In the genomic region with DNA sequence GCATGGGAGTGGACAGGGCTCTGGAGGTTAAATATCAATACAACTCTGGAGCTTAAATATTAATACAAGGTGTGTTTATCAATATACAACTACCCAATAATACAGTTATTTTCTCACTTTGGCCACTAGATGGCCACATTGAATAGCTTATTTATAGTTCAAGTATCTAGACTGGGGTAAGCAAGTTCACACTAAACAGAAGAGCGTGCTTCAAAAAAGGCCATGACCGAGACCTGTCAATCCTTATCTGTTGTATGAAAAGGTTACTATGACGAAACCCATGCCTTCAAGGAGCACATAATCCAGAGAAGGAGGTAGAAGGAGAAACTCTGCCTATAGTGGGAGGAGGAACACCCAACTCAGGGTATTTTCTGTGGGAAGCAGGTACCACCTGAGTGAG, we compare ENCODE assay signal across 1 cellular context.
TF ChIP-seq lines count a peak whose summit lies in the region.

No MANE protein-coding gene starts in this region.

TF ChIP-seq in HepG2, 621 proteins besides CTCF, POLR2A, EP300 and RAD21:
- TF ChIP-seq HNRNPK (IDR thresholded peaks at IDR 0.05; ENCODE audit: low read depth, low read length, poor library complexity, severe bottlenecking), result no peak
- peak; percentile 69 for TF ChIP-seq STAG1 (CRISPR knock-in tag; IDR thresholded peaks at IDR 0.05)
- no peak for TF ChIP-seq RBM22 (optimal IDR thresholded peaks at IDR 0.05; ENCODE audit: low read length)
- TF ChIP-seq CHD4 (IDR thresholded peaks at IDR 0.05; ENCODE audit: borderline replicate concordance, low read length), result no peak
- TF ChIP-seq, protein P1, sequence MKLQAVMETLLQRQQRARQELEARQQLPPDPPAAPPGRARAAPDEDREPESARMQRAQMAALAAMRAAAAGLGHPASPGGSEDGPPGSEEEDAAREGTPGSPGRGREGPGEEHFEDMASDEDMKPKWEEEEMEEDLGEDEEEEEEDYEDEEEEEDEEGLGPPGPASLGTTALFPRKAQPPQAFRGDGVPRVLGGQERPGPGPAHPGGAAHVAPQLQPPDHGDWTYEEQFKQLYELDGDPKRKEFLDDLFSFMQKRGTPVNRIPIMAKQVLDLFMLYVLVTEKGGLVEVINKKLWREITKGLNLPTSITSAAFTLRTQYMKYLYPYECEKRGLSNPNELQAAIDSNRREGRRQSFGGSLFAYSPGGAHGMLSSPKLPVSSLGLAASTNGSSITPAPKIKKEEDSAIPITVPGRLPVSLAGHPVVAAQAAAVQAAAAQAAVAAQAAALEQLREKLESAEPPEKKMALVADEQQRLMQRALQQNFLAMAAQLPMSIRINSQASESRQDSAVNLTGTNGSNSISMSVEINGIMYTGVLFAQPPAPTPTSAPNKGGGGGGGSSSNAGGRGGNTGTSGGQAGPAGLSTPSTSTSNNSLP (IDR thresholded peaks at IDR 0.05; ENCODE audit: low read depth, low read length), result peak; percentile 45; the same call in 1 of the 2 replicates
- peak; percentile 99 for TF ChIP-seq ZNF12 (CRISPR knock-in tag; IDR thresholded peaks at IDR 0.05)
- no peak for TF ChIP-seq EZH2 (conservative IDR thresholded peaks at IDR 0.05; ENCODE audit: low read depth, low read length)
- no peak for TF ChIP-seq GABPA (IDR thresholded peaks at IDR 0.05; ENCODE audit: low read depth, low read length)
- no peak for TF ChIP-seq GABPA (CRISPR knock-in tag; IDR thresholded peaks at IDR 0.05; ENCODE audit: low read depth)
- TF ChIP-seq ZNF816 (CRISPR knock-in tag; IDR thresholded peaks at IDR 0.05; ENCODE audit: borderline replicate concordance), result no peak
- TF ChIP-seq SAFB2 (CRISPR knock-in tag; IDR thresholded peaks at IDR 0.05; ENCODE audit: borderline replicate concordance, low read depth), result no peak
- no peak for TF ChIP-seq CREB1 (IDR thresholded peaks at IDR 0.05)
- 0 out of 2 replicates have a peak, but pooled peaks have one; percentile 6 for TF ChIP-seq CREB1 (CRISPR knock-in tag; IDR thresholded peaks at IDR 0.05)
- no peak for TF ChIP-seq POLR2AphosphoS5 (IDR thresholded peaks at IDR 0.05; ENCODE audit: low read depth, low read length)
- 0 out of 2 replicates have a peak, but pooled peaks have one; percentile 16 for TF ChIP-seq SIN3B (IDR thresholded peaks at IDR 0.05; ENCODE audit: low read length)
- no peak for TF ChIP-seq NKX3-1 (CRISPR knock-in tag; IDR thresholded peaks at IDR 0.05)
- no peak for TF ChIP-seq CCAR2 (optimal IDR thresholded peaks at IDR 0.05; ENCODE audit: low read depth, low read length)
- TF ChIP-seq AGO1 (IDR thresholded peaks at IDR 0.05; ENCODE audit: low read depth, low read length, poor library complexity, severe bottlenecking), result no peak
- TF ChIP-seq, protein P2, sequence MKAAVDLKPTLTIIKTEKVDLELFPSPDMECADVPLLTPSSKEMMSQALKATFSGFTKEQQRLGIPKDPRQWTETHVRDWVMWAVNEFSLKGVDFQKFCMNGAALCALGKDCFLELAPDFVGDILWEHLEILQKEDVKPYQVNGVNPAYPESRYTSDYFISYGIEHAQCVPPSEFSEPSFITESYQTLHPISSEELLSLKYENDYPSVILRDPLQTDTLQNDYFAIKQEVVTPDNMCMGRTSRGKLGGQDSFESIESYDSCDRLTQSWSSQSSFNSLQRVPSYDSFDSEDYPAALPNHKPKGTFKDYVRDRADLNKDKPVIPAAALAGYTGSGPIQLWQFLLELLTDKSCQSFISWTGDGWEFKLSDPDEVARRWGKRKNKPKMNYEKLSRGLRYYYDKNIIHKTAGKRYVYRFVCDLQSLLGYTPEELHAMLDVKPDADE (CRISPR knock-in tag; IDR thresholded peaks at IDR 0.05), result no peak
- TF ChIP-seq HOXD1 (CRISPR knock-in tag; IDR thresholded peaks at IDR 0.05), result no peak
- TF ChIP-seq CENPX (CRISPR knock-in tag; IDR thresholded peaks at IDR 0.05), result no peak
- TF ChIP-seq, protein P3, sequence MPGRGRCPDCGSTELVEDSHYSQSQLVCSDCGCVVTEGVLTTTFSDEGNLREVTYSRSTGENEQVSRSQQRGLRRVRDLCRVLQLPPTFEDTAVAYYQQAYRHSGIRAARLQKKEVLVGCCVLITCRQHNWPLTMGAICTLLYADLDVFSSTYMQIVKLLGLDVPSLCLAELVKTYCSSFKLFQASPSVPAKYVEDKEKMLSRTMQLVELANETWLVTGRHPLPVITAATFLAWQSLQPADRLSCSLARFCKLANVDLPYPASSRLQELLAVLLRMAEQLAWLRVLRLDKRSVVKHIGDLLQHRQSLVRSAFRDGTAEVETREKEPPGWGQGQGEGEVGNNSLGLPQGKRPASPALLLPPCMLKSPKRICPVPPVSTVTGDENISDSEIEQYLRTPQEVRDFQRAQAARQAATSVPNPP (CRISPR knock-in tag; IDR thresholded peaks at IDR 0.05), result no peak
- TF ChIP-seq, protein P4, sequence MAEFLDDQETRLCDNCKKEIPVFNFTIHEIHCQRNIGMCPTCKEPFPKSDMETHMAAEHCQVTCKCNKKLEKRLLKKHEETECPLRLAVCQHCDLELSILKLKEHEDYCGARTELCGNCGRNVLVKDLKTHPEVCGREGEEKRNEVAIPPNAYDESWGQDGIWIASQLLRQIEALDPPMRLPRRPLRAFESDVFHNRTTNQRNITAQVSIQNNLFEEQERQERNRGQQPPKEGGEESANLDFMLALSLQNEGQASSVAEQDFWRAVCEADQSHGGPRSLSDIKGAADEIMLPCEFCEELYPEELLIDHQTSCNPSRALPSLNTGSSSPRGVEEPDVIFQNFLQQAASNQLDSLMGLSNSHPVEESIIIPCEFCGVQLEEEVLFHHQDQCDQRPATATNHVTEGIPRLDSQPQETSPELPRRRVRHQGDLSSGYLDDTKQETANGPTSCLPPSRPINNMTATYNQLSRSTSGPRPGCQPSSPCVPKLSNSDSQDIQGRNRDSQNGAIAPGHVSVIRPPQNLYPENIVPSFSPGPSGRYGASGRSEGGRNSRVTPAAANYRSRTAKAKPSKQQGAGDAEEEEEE (CRISPR knock-in tag; IDR thresholded peaks at IDR 0.05; ENCODE audit: borderline replicate concordance), result no peak
- TF ChIP-seq ZNF225 (CRISPR knock-in tag; IDR thresholded peaks at IDR 0.05), result no peak
- TF ChIP-seq ETV6 (CRISPR knock-in tag; conservative IDR thresholded peaks at IDR 0.05), result no peak
- TF ChIP-seq FOXP1 (IDR thresholded peaks at IDR 0.05), result no peak
- TF ChIP-seq FOXP1 (CRISPR knock-in tag; IDR thresholded peaks at IDR 0.05), result no peak
- TF ChIP-seq RCOR2 (CRISPR knock-in tag; IDR thresholded peaks at IDR 0.05), result no peak
- no peak for TF ChIP-seq ZFP41 (CRISPR knock-in tag; IDR thresholded peaks at IDR 0.05; ENCODE audit: borderline replicate concordance)
- TF ChIP-seq IKZF1 (IDR thresholded peaks at IDR 0.05), result no peak
- TF ChIP-seq REPIN1 (CRISPR knock-in tag; IDR thresholded peaks at IDR 0.05; ENCODE audit: borderline replicate concordance, low read depth), result no peak
- TF ChIP-seq KDM5A (IDR thresholded peaks at IDR 0.05; ENCODE audit: borderline replicate concordance, low read length), result no peak
- no peak for TF ChIP-seq NFE2L1 (CRISPR knock-in tag; IDR thresholded peaks at IDR 0.05; ENCODE audit: borderline replicate concordance)
- TF ChIP-seq ZKSCAN1 (IDR thresholded peaks at IDR 0.05; ENCODE audit: low read length), result no peak
- TF ChIP-seq, protein P5, sequence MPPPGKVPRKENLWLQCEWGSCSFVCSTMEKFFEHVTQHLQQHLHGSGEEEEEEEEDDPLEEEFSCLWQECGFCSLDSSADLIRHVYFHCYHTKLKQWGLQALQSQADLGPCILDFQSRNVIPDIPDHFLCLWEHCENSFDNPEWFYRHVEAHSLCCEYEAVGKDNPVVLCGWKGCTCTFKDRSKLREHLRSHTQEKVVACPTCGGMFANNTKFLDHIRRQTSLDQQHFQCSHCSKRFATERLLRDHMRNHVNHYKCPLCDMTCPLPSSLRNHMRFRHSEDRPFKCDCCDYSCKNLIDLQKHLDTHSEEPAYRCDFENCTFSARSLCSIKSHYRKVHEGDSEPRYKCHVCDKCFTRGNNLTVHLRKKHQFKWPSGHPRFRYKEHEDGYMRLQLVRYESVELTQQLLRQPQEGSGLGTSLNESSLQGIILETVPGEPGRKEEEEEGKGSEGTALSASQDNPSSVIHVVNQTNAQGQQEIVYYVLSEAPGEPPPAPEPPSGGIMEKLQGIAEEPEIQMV (CRISPR knock-in tag; IDR thresholded peaks at IDR 0.05; ENCODE audit: low read depth), result no peak
- TF ChIP-seq TCF7L2 (IDR thresholded peaks at IDR 0.05; ENCODE audit: low read depth, low read length), result no peak
- TF ChIP-seq, protein P6, sequence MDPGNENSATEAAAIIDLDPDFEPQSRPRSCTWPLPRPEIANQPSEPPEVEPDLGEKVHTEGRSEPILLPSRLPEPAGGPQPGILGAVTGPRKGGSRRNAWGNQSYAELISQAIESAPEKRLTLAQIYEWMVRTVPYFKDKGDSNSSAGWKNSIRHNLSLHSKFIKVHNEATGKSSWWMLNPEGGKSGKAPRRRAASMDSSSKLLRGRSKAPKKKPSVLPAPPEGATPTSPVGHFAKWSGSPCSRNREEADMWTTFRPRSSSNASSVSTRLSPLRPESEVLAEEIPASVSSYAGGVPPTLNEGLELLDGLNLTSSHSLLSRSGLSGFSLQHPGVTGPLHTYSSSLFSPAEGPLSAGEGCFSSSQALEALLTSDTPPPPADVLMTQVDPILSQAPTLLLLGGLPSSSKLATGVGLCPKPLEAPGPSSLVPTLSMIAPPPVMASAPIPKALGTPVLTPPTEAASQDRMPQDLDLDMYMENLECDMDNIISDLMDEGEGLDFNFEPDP (CRISPR knock-in tag; conservative IDR thresholded peaks at IDR 0.05), result no peak
- TF ChIP-seq ZZZ3 (CRISPR knock-in tag; IDR thresholded peaks at IDR 0.05; ENCODE audit: borderline replicate concordance), result no peak
- TF ChIP-seq FOXK1 (CRISPR knock-in tag; IDR thresholded peaks at IDR 0.05; ENCODE audit: borderline replicate concordance, low read depth), result no peak
- TF ChIP-seq, protein P7, sequence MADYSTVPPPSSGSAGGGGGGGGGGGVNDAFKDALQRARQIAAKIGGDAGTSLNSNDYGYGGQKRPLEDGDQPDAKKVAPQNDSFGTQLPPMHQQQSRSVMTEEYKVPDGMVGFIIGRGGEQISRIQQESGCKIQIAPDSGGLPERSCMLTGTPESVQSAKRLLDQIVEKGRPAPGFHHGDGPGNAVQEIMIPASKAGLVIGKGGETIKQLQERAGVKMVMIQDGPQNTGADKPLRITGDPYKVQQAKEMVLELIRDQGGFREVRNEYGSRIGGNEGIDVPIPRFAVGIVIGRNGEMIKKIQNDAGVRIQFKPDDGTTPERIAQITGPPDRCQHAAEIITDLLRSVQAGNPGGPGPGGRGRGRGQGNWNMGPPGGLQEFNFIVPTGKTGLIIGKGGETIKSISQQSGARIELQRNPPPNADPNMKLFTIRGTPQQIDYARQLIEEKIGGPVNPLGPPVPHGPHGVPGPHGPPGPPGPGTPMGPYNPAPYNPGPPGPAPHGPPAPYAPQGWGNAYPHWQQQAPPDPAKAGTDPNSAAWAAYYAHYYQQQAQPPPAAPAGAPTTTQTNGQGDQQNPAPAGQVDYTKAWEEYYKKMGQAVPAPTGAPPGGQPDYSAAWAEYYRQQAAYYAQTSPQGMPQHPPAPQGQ (CRISPR knock-in tag; IDR thresholded peaks at IDR 0.05; ENCODE audit: borderline replicate concordance), result no peak
- TF ChIP-seq MEIS1 (CRISPR knock-in tag; IDR thresholded peaks at IDR 0.05; ENCODE audit: borderline replicate concordance), result no peak
- peak; percentile 65; the same call in 1 of the 2 replicates for TF ChIP-seq SMC3 (IDR thresholded peaks at IDR 0.05; ENCODE audit: low read length)
- TF ChIP-seq CEBPG (CRISPR knock-in tag; IDR thresholded peaks at IDR 0.05), result no peak
- no peak for TF ChIP-seq SMAD1 (CRISPR knock-in tag; IDR thresholded peaks at IDR 0.05; ENCODE audit: borderline replicate concordance, low read depth)
- TF ChIP-seq TEAD3 (CRISPR knock-in tag; optimal IDR thresholded peaks at IDR 0.05; ENCODE audit: borderline replicate concordance), result no peak
